ENCODE assay signal across 13 cellular contexts in the genomic region with DNA sequence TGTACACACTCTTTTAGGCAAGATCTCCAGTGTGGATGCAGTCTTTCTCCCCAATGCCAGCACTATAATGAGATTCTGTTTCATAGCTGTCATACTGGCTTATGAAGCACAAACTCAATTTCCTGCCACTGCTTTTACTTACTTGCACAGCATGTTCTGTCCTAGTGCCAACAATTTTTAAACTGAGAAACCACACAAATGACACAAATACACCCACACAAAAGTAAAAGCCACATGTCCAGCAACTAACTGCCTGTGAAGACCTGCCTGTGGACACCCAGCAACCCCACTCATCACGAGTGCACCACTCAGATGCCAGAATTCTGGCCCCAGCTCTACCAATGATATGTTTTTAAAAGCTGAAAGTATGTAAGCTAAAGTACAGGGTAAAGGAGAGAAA. TPM values are rescaled to one million over a fixed set of nuclear protein-coding genes. Genes with fewer than 3 reads are reported as not detected.
A peak's percentile ranks its signal among the peaks of the same experiment; 100 is the strongest.
DNase-seq lines count a peak whose midpoint lies in the region; TF ChIP-seq lines count a peak whose summit lies in the region.
"Had no signal": no experiment of that assay in that cellular context is flagged by ENCODE, and none has a peak within 500 bp of the region (broad histone marks: within the 10 kb centered on the region; RNA-seq: fewer than 3 reads in every experiment).

No MANE protein-coding gene starts in this region.

- peaks cover 39% of the 10 kb centered on the region for H3K9me3 Mint-ChIP-seq in endodermal cell

- no peak overlapping the region for H3K27ac Mint-ChIP-seq in endodermal cell

- H3K36me3 Mint-ChIP-seq in endodermal cell (ENCODE audit: low read depth), result peaks cover 78% of the 10 kb centered on the region

- peak; percentile 40 for DNase-seq in GM13976 (ENCODE audit: low spot score)
- DNase-seq in MG63, result peak; percentile 45
- DNase-seq in endodermal cell, result no peak
- peak; percentile 76 for DNase-seq in renal cortical epithelial cell (ENCODE audit: low read depth)
- DNase-seq in NCI-H2029 treated with DMSO at 0.1 percent for 48 hours (lab: John Stamatoyannopoulos, UW), result no peak
- DNase-seq in testis, result no peak
- no peak for DNase-seq in RPMI8226
- DNase-seq in SHP77 treated with DMSO at 0.1 percent for 48 hours (lab: John Stamatoyannopoulos, UW), result no peak
- DNase-seq: activated CD8-positive, alpha-beta memory T cell treated with anti-CD3 and anti-CD28 coated beads, Interleukin-2, amount 50 U/mL, for 4 hours had no signal

- H3K27ac ChIP-seq in endodermal cell (ENCODE audit: low read depth, low read length), result no peak overlapping the region
- H3K27ac ChIP-seq in testis, result no peak overlapping the region
- H3K27ac ChIP-seq: cardiac muscle cell had no signal

- no peak for TF ChIP-seq POLR2A in testis (IDR thresholded peaks at IDR 0.05)

- H3K27me3 ChIP-seq in MG63 (no peaks in the 10 kb centered on the region), endodermal cell (ENCODE audit: control insufficient read depth, insufficient read depth, low read length, poor library complexity, severe bottlenecking) (no peaks in the 10 kb centered on the region), testis (no peaks in the 10 kb centered on the region)
- H3K27me3 ChIP-seq: cardiac muscle cell had no signal

- H3K36me3 ChIP-seq in MG63 (peaks cover 30% of the 10 kb centered on the region), endodermal cell (ENCODE audit: control insufficient read depth, insufficient read depth, low read length) (peaks cover 74% of the 10 kb centered on the region), testis (ENCODE audit: low read depth, missing control alignments) (no peaks in the 10 kb centered on the region)

- TF ChIP-seq CTCF in GM13976 (IDR thresholded peaks at IDR 0.05; ENCODE audit: borderline replicate concordance, control extremely low read depth, extremely low read depth, insufficient read depth, missing control alignments), result no peak
- TF ChIP-seq CTCF in endodermal cell (conservative IDR thresholded peaks at IDR 0.05), result no peak
- no peak for TF ChIP-seq CTCF in testis (IDR thresholded peaks at IDR 0.05)

- H3K9me3 ChIP-seq in MG63 (no peaks in the 10 kb centered on the region; the same call in 1 of the 2 replicates), endodermal cell (ENCODE audit: control insufficient read depth, low read length) (peaks cover 53% of the 10 kb centered on the region), testis (no peaks in the 10 kb centered on the region)

- in situ Hi-C loops in GM13976 (cut with MboI; ENCODE audit: low sequenced_read_pairs, unreplicated experiment), result no loop called here

- no peaks in the 10 kb centered on the region for H3K27me3 Mint-ChIP-seq in endodermal cell (ENCODE audit: insufficient read depth)

- no peak overlapping the region for H3K9ac ChIP-seq in endodermal cell (ENCODE audit: extremely low read depth, low read length, poor library complexity, severe bottlenecking)

- no peak overlapping the region for H3K4me3 Mint-ChIP-seq in endodermal cell

- H3K4me1 ChIP-seq in endodermal cell (ENCODE audit: control insufficient read depth, insufficient read depth, low read length) (no peaks in the 10 kb centered on the region), testis (no peaks in the 10 kb centered on the region)

- H3K4me3 ChIP-seq in MG63, result no peak overlapping the region
- peak overlapping the region; percentile 71 for H3K4me3 ChIP-seq in endodermal cell (ENCODE audit: low read length)
- no peak overlapping the region for H3K4me3 ChIP-seq in testis
- H3K4me3 ChIP-seq: cardiac muscle cell, skin epidermis had no signal

- 89% methylated on average over 1 of the region's 1 CpG; no CpG with 5 or more reads in 1 of the 2 experiments for WGBS in endodermal cell (ENCODE audit: insufficient coverage in 1 of 2, insufficient read length in 1 of 2), 2 experiments
- 56 to 76% methylated on average over 1 of the region's 1 CpG for WGBS in testis, 2 donors

- intact Hi-C loops in testis (cut with DNase I; ENCODE audit: low total_unique reads), result no loop called here

- H3K4me1 Mint-ChIP-seq in endodermal cell, result peaks cover 7% of the 10 kb centered on the region

RNA-seq across cellular contexts. Expression of a gene that starts 29.6 kb away (rescaled TPM):
- total RNA-seq in MG63 (2014; rRNA removed; shearing (Covaris generic); ENCODE audit: low replicate concordance), result not detected in 2 replicates
- total RNA-seq in endodermal cell (not detected), renal cortical epithelial cell (under 0.01 TPM in 1 of 2 replicates, not detected in the other), testis (not detected)
- 2,034 TPM for polyA plus RNA-seq in endodermal cell (2013, experiment 1 of 2)
- polyA plus RNA-seq in endodermal cell (2013, experiment 2 of 2), result 2,520 TPM
- polyA plus RNA-seq in testis (ENCODE audit: insufficient read depth, low read depth, low replicate concordance), result not detected
- total RNA-seq: cardiac muscle cell, H1, mononuclear cell had no signal
- polyA plus RNA-seq: H1 had no signal

Comparison
In these comparisons a context has a peak if more than half of its experiments do, and no peak if none do; other contexts are left out.
1. DNase-seq: peak in GM13976 (single experiment), MG63 (single experiment) and renal cortical epithelial cell (single experiment); none in endodermal cell (single experiment), NCI-H2029 treated with DMSO at 0.1 percent for 48 hours (single experiment), testis (single experiment), RPMI8226 (single experiment) and SHP77 treated with DMSO at 0.1 percent for 48 hours (single experiment).